10 cellular contexts compared by ENCODE assay signal in genomic region chr16:78005881-78006280, GRCh38.
DNase-seq lines count a peak whose midpoint lies in the region; ATAC-seq and TF ChIP-seq lines count a peak whose summit lies in the region.
"Had no signal": no experiment of that assay in that cellular context is flagged by ENCODE, and none has a peak within 500 bp of the region (broad histone marks: within the 10 kb centered on the region; RNA-seq: fewer than 3 reads in every experiment).

No MANE protein-coding gene starts in this region.

- no peak overlapping the region for H3K27ac ChIP-seq in caudate nucleus (ENCODE audit: low read depth, low read length)
- H3K27ac ChIP-seq: adrenal gland had no signal

- DNase-seq in NCI-H2196 (lab: John Stamatoyannopoulos, UW; ENCODE audit: unreplicated experiment) (peak; percentile 0), NCI-H2196 treated with DMSO at 0.1 percent for 48 hours (lab: John Stamatoyannopoulos, UW; ENCODE audit: unreplicated experiment) (no peak), NCI-H748 treated with DMSO at 0.1 percent for 48 hours (lab: John Stamatoyannopoulos, UW) (peak; percentile 1), fibroblast of pulmonary artery (ENCODE audit: low read depth) (no peak), RKO (ENCODE audit: low spot score) (no peak), caudate nucleus (lab: John Stamatoyannopoulos, UW) (no peak)
- DNase-seq: adrenal gland, NCI-H526 treated with DMSO at 0.1 percent for 48 hours had no signal

- H3K4me3 ChIP-seq in fibroblast of pulmonary artery (replicated peaks; ENCODE audit: low read depth, low read length), result no peak overlapping the region
- H3K4me3 ChIP-seq: adrenal gland had no signal

- ATAC-seq in HG02571 (IDR thresholded peaks at IDR 0.05; ENCODE audit: unreplicated experiment), result no peak

- peak; percentile 66 for TF ChIP-seq CTCF in GM12873 (IDR thresholded peaks at IDR 0.05; ENCODE audit: insufficient read depth, low read depth, low read length, missing control alignments)
- TF ChIP-seq CTCF in fibroblast of pulmonary artery (IDR thresholded peaks at IDR 0.05; ENCODE audit: low read length, missing control alignments), result peak; percentile 12

Comparison
In these comparisons a context has a peak if more than half of its experiments do, and no peak if none do; other contexts are left out.
1. DNase-seq: peak in NCI-H2196 (single experiment) and NCI-H748 treated with DMSO at 0.1 percent for 48 hours (single experiment); none in NCI-H2196 treated with DMSO at 0.1 percent for 48 hours (single experiment), fibroblast of pulmonary artery (single experiment), RKO (single experiment) and caudate nucleus (0 of 61).